Comparison of ENCODE assay signal across 19 cellular contexts in genomic region chr11:79686703-79687419, GRCh38.
"Had no signal": no experiment of that assay in that cellular context is flagged by ENCODE, and none has a peak within 500 bp of the region (broad histone marks: within the 10 kb centered on the region; RNA-seq: fewer than 3 reads in every experiment).

No MANE protein-coding gene starts in this region.

- H3K27me3 ChIP-seq: cardiac muscle cell, left lung, tibial nerve had no signal

- H3K4me1 ChIP-seq: left lung, parathyroid adenoma, tibial nerve had no signal

- H3K36me3 Mint-ChIP-seq: activated naive CD8-positive, alpha-beta T cell treated with anti-CD3 and anti-CD28 coated beads for 36 hours had no signal

- H3K9me3 ChIP-seq: left lung, tibial nerve had no signal

- H3K79me2 ChIP-seq: parathyroid adenoma had no signal

- H3K9ac ChIP-seq: parathyroid adenoma had no signal

- H3K36me3 ChIP-seq: cardiac muscle cell, left lung, tibial nerve had no signal

- ATAC-seq: activated CD8-positive, alpha-beta T cell treated with anti-CD3 and anti-CD28 coated beads for 36 hours; activated T-helper 17 cell treated with anti-CD3 and anti-CD28 coated beads, Interleukin-2, amount 50 U/mL, for 72 hours; effector memory CD8-positive, alpha-beta T cell; left lung had no signal

- H3K4me3 Mint-ChIP-seq: activated B cell treated with CpG ODN at 0.5 μM for 24 hours; activated CD8-positive, alpha-beta T cell treated with anti-CD3 and anti-CD28 coated beads for 36 hours; activated naive CD8-positive, alpha-beta T cell treated with anti-CD3 and anti-CD28 coated beads for 36 hours; activated T-helper 17 cell treated with anti-CD3 and anti-CD28 coated beads, Interleukin-2, amount 50 U/mL, for 72 hours; effector memory CD8-positive, alpha-beta T cell; nephron had no signal

- H3K27ac ChIP-seq: cardiac muscle cell, epithelial cell of prostate, left lung, parathyroid adenoma, tibial nerve had no signal

- DNase-seq: activated B cell treated with CpG ODN at 0.5 μM for 24 hours; activated CD4-positive, alpha-beta T cell treated with anti-CD3 and anti-CD28 coated beads for 4 hours; activated CD8-positive, alpha-beta T cell treated with anti-CD3 and anti-CD28 coated beads for 36 hours; activated naive CD4-positive, alpha-beta T cell; activated naive CD8-positive, alpha-beta T cell treated with anti-CD3 and anti-CD28 coated beads for 36 hours; activated T-cell treated with anti-CD3 and anti-CD28 coated beads, Interleukin-2, amount 50 U/mL, for 1 hour; amniotic stem cell; effector memory CD8-positive, alpha-beta T cell; head of caudate nucleus; kidney; left lung; midbrain; stimulated activated naive CD4-positive, alpha-beta T cell had no signal

- H3K9me3 Mint-ChIP-seq: activated B cell treated with CpG ODN at 0.5 μM for 24 hours; activated CD8-positive, alpha-beta T cell treated with anti-CD3 and anti-CD28 coated beads for 36 hours; activated naive CD8-positive, alpha-beta T cell treated with anti-CD3 and anti-CD28 coated beads for 36 hours; nephron had no signal

- H3K4me3 ChIP-seq: cardiac muscle cell, left lung, tibial nerve had no signal

- H3K4me1 Mint-ChIP-seq: activated B cell treated with CpG ODN at 0.5 μM for 24 hours; activated naive CD8-positive, alpha-beta T cell treated with anti-CD3 and anti-CD28 coated beads for 36 hours; activated T-helper 17 cell treated with anti-CD3 and anti-CD28 coated beads, Interleukin-2, amount 50 U/mL, for 72 hours; nephron had no signal

- H3K27me3 Mint-ChIP-seq: activated B cell treated with CpG ODN at 0.5 μM for 24 hours; activated CD8-positive, alpha-beta T cell treated with anti-CD3 and anti-CD28 coated beads for 36 hours; activated naive CD8-positive, alpha-beta T cell treated with anti-CD3 and anti-CD28 coated beads for 36 hours; effector memory CD8-positive, alpha-beta T cell had no signal

- H3K27ac Mint-ChIP-seq: activated B cell treated with CpG ODN at 0.5 μM for 24 hours; activated CD8-positive, alpha-beta T cell treated with anti-CD3 and anti-CD28 coated beads for 36 hours; activated naive CD8-positive, alpha-beta T cell treated with anti-CD3 and anti-CD28 coated beads for 36 hours; activated T-helper 17 cell treated with anti-CD3 and anti-CD28 coated beads, Interleukin-2, amount 50 U/mL, for 72 hours; effector memory CD8-positive, alpha-beta T cell; nephron had no signal

- H2AFZ ChIP-seq: parathyroid adenoma had no signal
